8 cellular contexts compared by ENCODE assay signal in the genomic region with DNA sequence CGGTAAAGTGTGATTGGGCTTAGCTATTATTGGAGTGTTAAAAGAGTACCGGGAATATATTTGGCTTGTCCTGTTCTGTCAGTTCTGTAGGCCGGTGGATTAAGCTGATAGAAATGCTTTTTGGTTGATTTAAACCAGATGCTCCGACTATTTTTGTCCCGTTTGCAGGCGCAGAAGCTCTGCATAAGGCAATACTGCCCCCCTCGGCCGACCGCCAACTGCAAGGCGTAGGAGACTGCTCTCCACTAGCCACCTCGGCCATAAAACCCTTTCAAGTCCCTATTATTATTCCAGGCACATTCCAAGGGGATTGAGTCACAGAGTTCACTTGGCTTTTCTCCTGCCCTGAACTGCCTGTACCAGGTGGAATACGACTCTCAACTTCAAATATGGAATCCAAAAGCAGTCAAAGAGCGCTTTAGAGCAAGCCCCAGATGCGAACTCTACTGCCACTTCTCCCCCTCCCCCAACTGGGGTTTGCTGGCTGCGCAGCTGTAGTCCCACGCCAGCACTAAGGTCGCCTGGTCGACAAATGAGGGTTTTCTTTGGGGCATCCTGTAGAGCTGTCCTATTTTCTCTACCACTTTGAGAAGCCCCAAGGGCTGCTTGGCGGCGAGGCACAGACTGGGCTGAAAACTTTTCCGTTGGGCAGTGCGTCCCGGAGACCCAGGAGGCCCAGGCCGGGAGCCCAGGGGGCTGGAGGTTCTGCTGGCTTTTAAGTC.
A peak's percentile ranks its signal among the peaks of the same experiment; 100 is the strongest.
DNase-seq lines count a peak whose midpoint lies in the region; ATAC-seq, FAIRE-seq and TF ChIP-seq lines count a peak whose summit lies in the region.

No MANE protein-coding gene starts in this region.

- CTCF ChIA-PET in AG04450 (lab: Charles Lee): interaction anchor here (0.5 to 8.7 kb wide), 45 partner anchors 13 to 1364 kb away, joined by 3 to 171 read pairs (median 4); a partner anchor contains a TSS

- peak; percentile 87 for FAIRE-seq in keratinocyte (lab: Jason Lieb, UNC)

- H3K27ac ChIP-seq in AG04450 (ENCODE audit: low read depth, low read length): peak overlapping the region; percentile 99
- H3K27ac ChIP-seq in keratinocyte (ENCODE audit: control insufficient read depth, insufficient read depth, low read length): peak overlapping the region; percentile 97

- H3K4me3 ChIP-seq in AG04450 (ENCODE audit: low read depth, low read length): peak overlapping the region; percentile 79
- peak overlapping the region; percentile 48 to 83 (median 72) for H3K4me3 ChIP-seq in keratinocyte (ENCODE audit: control insufficient read depth in 2 of 3, extremely low read depth in 1 of 3, insufficient read depth in 2 of 3, low read depth in 1 of 3, low read length in 3 of 3)

- no peaks in the 10 kb centered on the region for H3K36me3 ChIP-seq in keratinocyte (ENCODE audit: control insufficient read depth in 2 of 2, extremely low read depth in 1 of 2, insufficient read depth in 2 of 2, low read length in 2 of 2)

- H2AFZ ChIP-seq in keratinocyte (ENCODE audit: control insufficient read depth, low read length): peak overlapping the region; percentile 69

- H3K4me2 ChIP-seq in keratinocyte (ENCODE audit: control insufficient read depth, extremely low read depth, insufficient read depth, low read depth, low read length): peak overlapping the region; percentile 95

- ATAC-seq in GM18868 (IDR thresholded peaks at IDR 0.05; ENCODE audit: unreplicated experiment) (peak; percentile 54), HG03135 (IDR thresholded peaks at IDR 0.05; ENCODE audit: unreplicated experiment) (peak; percentile 60)

- no peaks in the 10 kb centered on the region for H3K9me3 ChIP-seq in AG04450 (ENCODE audit: control insufficient read depth, insufficient read depth, low read length)
- H3K9me3 ChIP-seq in keratinocyte (ENCODE audit: control insufficient read depth, low read depth, low read length): no peaks in the 10 kb centered on the region

- dilution Hi-C loops in keratinocyte (cut with MboI; ENCODE audit: extremely low pct_ligation_motif_present, low sequenced_read_pairs): no loop called here

- H4K20me1 ChIP-seq in keratinocyte (ENCODE audit: control insufficient read depth, extremely low read depth, insufficient read depth, low read length): no peaks in the 10 kb centered on the region

- H3K9ac ChIP-seq in keratinocyte (ENCODE audit: control insufficient read depth, extremely low read depth, insufficient read depth, low read length): peak overlapping the region; percentile 94

- no peaks in the 10 kb centered on the region for H3K27me3 ChIP-seq in AG04450 (ENCODE audit: control insufficient read depth, insufficient read depth, low read length)
- no peaks in the 10 kb centered on the region for H3K27me3 ChIP-seq in keratinocyte (ENCODE audit: control insufficient read depth, extremely low read depth, insufficient read depth, low read length)

- H3K4me1 ChIP-seq in keratinocyte (ENCODE audit: control insufficient read depth, extremely low read depth, insufficient read depth, low read length): peaks cover 32% of the 10 kb centered on the region

- POLR2A ChIA-PET in AG04450 (lab: Yijun Ruan, JAX): interaction anchor here (0.7 to 2.9 kb wide), 9 partner anchors 15 to 463 kb away, joined by 3 to 26 read pairs (median 6); a partner anchor contains a TSS

- DNase-seq in AG04450 (ENCODE audit: low read depth, low spot score): peak; percentile 95
- DNase-seq in NCI-H2171 treated with DMSO at 0.1 percent for 48 hours (lab: John Stamatoyannopoulos, UW): peak; percentile 86
- DNase-seq in activated CD4-positive, CD25-positive, alpha-beta regulatory T cell (lab: John Stamatoyannopoulos, UW): peak; percentile 48 to 65 (median 56)
- DNase-seq in cerebellar cortex (ENCODE audit: low spot score): peak; percentile 98
- DNase-seq in keratinocyte (ENCODE audit: low read depth, low spot score): peak; percentile 85
- peak; percentile 64 to 81 (median 74) for DNase-seq in stimulated activated CD4-positive, alpha-beta T cell treated with anti-CD3 and anti-CD28 coated beads, Interleukin-12 subunit alpha, Interleukin-12 subunit beta, amount 100 ng/mL, for 48 hours (ENCODE audit: low read depth in 2 of 3, low spot score in 1 of 3)

- TF ChIP-seq CTCF in AG04450 (IDR thresholded peaks at IDR 0.05; ENCODE audit: low read depth, low read length) (peak; percentile 89), keratinocyte (optimal IDR thresholded peaks at IDR 0.05 in 1 of 3, IDR thresholded peaks at IDR 0.05 in 1 of 3, conservative IDR thresholded peaks at IDR 0.05 in 1 of 3; ENCODE audit: extremely low read depth in 1 of 3, insufficient read depth in 2 of 3, low read length in 3 of 3) (peak; percentile 74 to 94 (median 88))

- no peaks in the 10 kb centered on the region for H3K79me2 ChIP-seq in keratinocyte (ENCODE audit: control insufficient read depth, insufficient read depth, low read length)

- no peaks in the 10 kb centered on the region for H3K9me1 ChIP-seq in keratinocyte (ENCODE audit: control insufficient read depth, extremely low read depth, insufficient read depth, low read length)

Comparison
In these comparisons a context has a peak if more than half of its experiments do, and no peak if none do; other contexts are left out.
1. Peak in every context shown above with its lines: DNase-seq, ATAC-seq, H3K4me3 ChIP-seq and H3K27ac ChIP-seq.